Comparison of ENCODE assay signal across 6 cellular contexts in the genomic region with DNA sequence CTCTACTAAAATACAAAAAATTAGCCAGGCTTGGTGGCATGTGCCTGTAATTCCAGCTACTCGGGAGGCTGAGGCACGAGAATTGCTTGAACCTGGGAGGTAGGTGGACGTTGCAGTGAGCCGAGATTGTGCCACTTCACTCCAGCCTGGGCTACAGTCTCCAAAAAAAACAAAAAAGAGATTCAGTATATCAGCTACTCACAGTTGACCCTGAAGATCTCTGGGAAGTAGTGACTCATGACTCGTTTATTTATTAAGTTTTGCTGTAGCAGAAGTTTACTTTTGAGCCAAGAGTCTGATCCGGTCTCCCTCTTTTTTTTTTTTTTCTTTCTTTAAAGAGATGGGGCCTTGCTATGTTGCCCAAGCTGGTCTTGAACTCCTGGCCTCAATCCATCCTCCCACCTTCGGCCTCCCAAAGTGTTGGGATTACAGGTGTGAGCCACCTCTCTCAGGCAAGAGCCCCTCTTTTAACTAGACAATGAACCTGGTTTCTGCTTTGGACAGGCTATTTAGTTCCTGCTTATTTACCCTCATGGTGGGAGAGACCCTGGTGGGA. TPM values are rescaled to one million over a fixed set of nuclear protein-coding genes. Genes with fewer than 3 reads are reported as not detected.
DNase-seq lines count a peak whose midpoint lies in the region; ATAC-seq and TF ChIP-seq lines count a peak whose summit lies in the region.

No MANE protein-coding gene starts in this region.

- intact Hi-C loops in uterus (cut with DNase I; ENCODE audit: low total_unique reads): no loop called here

- H3K9me3 Mint-ChIP-seq in activated naive CD4-positive, alpha-beta T cell treated with anti-CD3 and anti-CD28 coated beads, Interleukin-2, amount 10 ng/mL, durations not matched to agents 7 days and 5 days: no peaks in the 10 kb centered on the region

- no peaks in the 10 kb centered on the region for H3K36me3 ChIP-seq in uterus

- H3K4me1 ChIP-seq in uterus: peaks cover 7 to 21% of the 10 kb centered on the region in 2 donors

- no peak for DNase-seq in activated naive CD4-positive, alpha-beta T cell treated with anti-CD3 and anti-CD28 coated beads, Interleukin-2, amount 10 ng/mL, durations not matched to agents 7 days and 5 days
- DNase-seq in activated naive CD4-positive, alpha-beta T cell (lab: John Stamatoyannopoulos, UW): no peak
- DNase-seq in glomerular visceral epithelial cell (ENCODE audit: extremely low spot score) (peak; percentile 62), uterus (no peak)
- no peak for DNase-seq in activated CD4-positive, alpha-beta T cell treated with anti-CD3 and anti-CD28 coated beads, Interleukin-2, amount 50 U/mL, for 4 hours

- no peak for ATAC-seq in GM19023 (IDR thresholded peaks at IDR 0.05; ENCODE audit: unreplicated experiment)

- TF ChIP-seq CTCF in uterus (IDR thresholded peaks at IDR 0.05): no peak

- H3K27ac ChIP-seq in uterus: peak overlapping the region; percentile 79 to 91

- peak overlapping the region; percentile 85 for H3K27ac Mint-ChIP-seq in activated naive CD4-positive, alpha-beta T cell treated with anti-CD3 and anti-CD28 coated beads, Interleukin-2, amount 10 ng/mL, durations not matched to agents 7 days and 5 days

- peaks cover 85% of the 10 kb centered on the region for H3K4me1 Mint-ChIP-seq in activated naive CD4-positive, alpha-beta T cell treated with anti-CD3 and anti-CD28 coated beads, Interleukin-2, amount 10 ng/mL, durations not matched to agents 7 days and 5 days

- TF ChIP-seq POLR2A in uterus (IDR thresholded peaks at IDR 0.05): no peak

- no peak overlapping the region for H3K4me3 Mint-ChIP-seq in activated naive CD4-positive, alpha-beta T cell treated with anti-CD3 and anti-CD28 coated beads, Interleukin-2, amount 10 ng/mL, durations not matched to agents 7 days and 5 days

- peaks cover 23% of the 10 kb centered on the region for H3K36me3 Mint-ChIP-seq in activated naive CD4-positive, alpha-beta T cell treated with anti-CD3 and anti-CD28 coated beads, Interleukin-2, amount 10 ng/mL, durations not matched to agents 7 days and 5 days

- no peaks in the 10 kb centered on the region for H3K27me3 Mint-ChIP-seq in activated naive CD4-positive, alpha-beta T cell treated with anti-CD3 and anti-CD28 coated beads, Interleukin-2, amount 10 ng/mL, durations not matched to agents 7 days and 5 days

- H3K4me3 ChIP-seq in uterus: peak overlapping the region in 1 of 2 donors; percentile 1

- H3K9me3 ChIP-seq in uterus: no peaks in the 10 kb centered on the region

- H3K27me3 ChIP-seq in uterus: no peaks in the 10 kb centered on the region

- CTCF ChIA-PET in activated naive CD4-positive, alpha-beta T cell treated with anti-CD3 and anti-CD28 coated beads, Interleukin-2, amount 10 ng/mL, durations not matched to agents 7 days and 5 days (lab: Charles Lee): interaction anchor here (4.1 to 4.8 kb wide), 2 partner anchors 8 to 24 kb away, joined by 21 to 35 read pairs; a partner anchor contains a TSS

RNA-seq across cellular contexts. Expression of a gene that starts 4.4 kb away (rescaled TPM):
- total RNA-seq in uterus: 100 to 1,000 TPM in 1 of 4 donors, 10 to 100 TPM in 3; 38.4 to 132 (median 67.4) TPM

RNA-seq across cellular contexts. Expression of a gene that starts 8.7 kb away (rescaled TPM):
- total RNA-seq in uterus: 10 to 100 TPM; 36.1 to 85.0 (median 46.9) TPM

RNA-seq across cellular contexts. Expression of a gene that starts 12.7 kb away (rescaled TPM):
- 10 to 100 TPM; 20.2 to 54.5 (median 28.0) TPM for total RNA-seq in uterus

RNA-seq across cellular contexts. Expression of a gene that starts 18.3 kb away (rescaled TPM):
- total RNA-seq in uterus: 100 to 1,000 TPM in 1 of 4 donors, 10 to 100 TPM in 3; 32.8 to 200 (median 67.5) TPM

RNA-seq across cellular contexts. Expression of a gene that starts 34.1 kb away (rescaled TPM):
- total RNA-seq in uterus: 10 to 100 TPM in 3 of 4 donors, 1 to 10 TPM in 1; 5.9 to 70.4 (median 15.8) TPM
